In the genomic region with DNA sequence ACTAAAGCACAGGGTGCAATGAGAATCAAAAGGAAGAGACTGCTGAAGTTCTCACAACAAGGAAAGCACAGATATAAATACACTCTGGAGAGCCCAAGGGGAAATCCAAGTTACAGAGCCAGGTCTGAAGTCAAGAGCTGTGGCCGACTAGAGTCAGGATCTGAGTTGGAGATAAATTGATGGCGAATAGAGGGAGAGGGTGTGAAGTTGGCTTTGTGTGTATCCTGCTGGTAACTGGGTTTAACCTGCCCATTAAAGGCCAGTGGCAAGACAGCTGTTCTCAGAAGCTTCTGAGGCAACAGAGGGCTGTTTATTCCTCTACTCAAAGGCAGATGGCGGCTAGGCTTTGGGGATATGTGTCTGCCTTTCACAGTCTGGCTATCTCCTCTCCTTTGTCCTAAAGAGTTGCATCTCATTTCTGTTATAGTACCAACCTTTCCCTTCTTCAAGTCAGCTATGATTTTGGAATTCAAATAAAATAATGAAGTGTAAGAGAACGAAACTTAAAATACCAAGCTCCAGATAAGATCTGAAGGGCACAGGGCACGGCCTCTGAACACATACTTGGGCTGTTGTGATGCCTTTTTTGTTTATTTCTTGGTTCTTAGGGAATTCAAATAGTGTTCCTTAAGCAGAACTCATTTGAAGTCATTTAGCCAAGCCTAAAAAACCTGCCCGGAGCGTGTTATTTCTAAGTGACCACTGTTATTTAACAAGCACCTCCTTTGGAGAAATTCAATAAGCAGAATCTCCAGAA, we compare ENCODE assay signal across 14 cellular contexts.
DNase-seq lines count a peak whose midpoint lies in the region; ATAC-seq and TF ChIP-seq lines count a peak whose summit lies in the region.
"Had no signal": no experiment of that assay in that cellular context is flagged by ENCODE, and none has a peak within 500 bp of the region (broad histone marks: within the 10 kb centered on the region; RNA-seq: fewer than 3 reads in every experiment).

No MANE protein-coding gene starts in this region.

- H3K27ac ChIP-seq in HUES64 (ENCODE audit: low read depth, low read length) = peak overlapping the region; percentile 5
- peak overlapping the region; percentile 31 for H3K27ac ChIP-seq in cingulate gyrus (ENCODE audit: low read depth, low read length)
- no peak overlapping the region for H3K27ac ChIP-seq in ovary

- DNase-seq in GM06990 (ENCODE audit: extremely low read depth, insufficient read length) = peak; percentile 14
- DNase-seq in ovary = no peak
- no peak for DNase-seq in cerebellar nuclear complex (lab: John Stamatoyannopoulos, UW)
- DNase-seq: activated CD4-positive, alpha-beta T cell treated with anti-CD3 and anti-CD28 coated beads, Interleukin-2, amount 10 ng/mL, durations not matched to agents 24 days and 14 days; central memory CD4-positive, alpha-beta T cell; GDM1; islet precursor cell; NCI-H526 had no signal

- H3K4me3 ChIP-seq in GM06990 (replicated peaks; ENCODE audit: low read depth, low read length) (no peak overlapping the region), HUES64 (ENCODE audit: low read length) (no peak overlapping the region), ovary (no peak overlapping the region)

- TF ChIP-seq POLR2A in ovary (IDR thresholded peaks at IDR 0.05) = no peak

- no peaks in the 10 kb centered on the region for H3K36me3 ChIP-seq in GM06990 (ENCODE audit: control insufficient read depth, insufficient read depth, low read length)
- no peaks in the 10 kb centered on the region for H3K36me3 ChIP-seq in HUES64 (ENCODE audit: insufficient read depth, low read length)
- H3K36me3 ChIP-seq in ovary = no peaks in the 10 kb centered on the region

- H3K27ac Mint-ChIP-seq in nephron = peak overlapping the region; percentile 32 to 88 (median 41)
- H3K27ac Mint-ChIP-seq: activated CD4-positive, alpha-beta T cell treated with anti-CD3 and anti-CD28 coated beads, Interleukin-2, amount 10 ng/mL, durations not matched to agents 24 days and 14 days; activated T-helper 2 cell treated with anti-CD3 and anti-CD28 coated beads, Interferon-gamma antibody, Interleukin-2, Interleukin-4, amounts not matched to agents 10 μg/mL and 5 μg/mL and 100 μg/mL, durations not matched to agents 14 hours and 24 hours and 36 hours had no signal

- TF ChIP-seq CTCF in GM06990 (IDR thresholded peaks at IDR 0.05; ENCODE audit: insufficient read depth, low read length, poor library complexity, severe bottlenecking) (no peak), nephron (IDR thresholded peaks at IDR 0.05; ENCODE audit: unreplicated experiment in 3 of 3) (no peak), ovary (IDR thresholded peaks at IDR 0.05) (no peak)

- no peak for ATAC-seq in HG03135 (IDR thresholded peaks at IDR 0.05; ENCODE audit: unreplicated experiment)
- no peak for ATAC-seq in GM21381 (IDR thresholded peaks at IDR 0.05; ENCODE audit: unreplicated experiment)

- 90% methylated on average over 7 of the region's 7 CpGs for WGBS in HUES64
- WGBS in ovary, 3 donors = 82 to 91% (median 89%) methylated on average over 7 of the region's 7 CpGs

- H3K4me1 ChIP-seq in HUES64 (ENCODE audit: insufficient read depth, low read length) (peaks cover 37% of the 10 kb centered on the region), ovary (ENCODE audit: insufficient read depth) (peaks cover 10% of the 10 kb centered on the region)

- H3K4me1 Mint-ChIP-seq in nephron = peaks cover 39% of the 10 kb centered on the region
- H3K4me1 Mint-ChIP-seq: activated CD4-positive, alpha-beta T cell treated with anti-CD3 and anti-CD28 coated beads, Interleukin-2, amount 10 ng/mL, durations not matched to agents 24 days and 14 days had no signal

- H3K9me3 ChIP-seq in HUES64 (ENCODE audit: insufficient read depth, low read depth, low read length) = no peaks in the 10 kb centered on the region
- H3K9me3 ChIP-seq in ovary = no peaks in the 10 kb centered on the region

- intact Hi-C loops in ovary (cut with DNase I) = no loop called here

- no peaks in the 10 kb centered on the region for H3K27me3 Mint-ChIP-seq in nephron (ENCODE audit: low read depth)
- H3K27me3 Mint-ChIP-seq: activated CD4-positive, alpha-beta T cell treated with anti-CD3 and anti-CD28 coated beads, Interleukin-2, amount 10 ng/mL, durations not matched to agents 24 days and 14 days had no signal

- H3K9me3 Mint-ChIP-seq in nephron = no peaks in the 10 kb centered on the region
- H3K9me3 Mint-ChIP-seq: activated CD4-positive, alpha-beta T cell treated with anti-CD3 and anti-CD28 coated beads, Interleukin-2, amount 10 ng/mL, durations not matched to agents 24 days and 14 days; activated T-helper 2 cell treated with anti-CD3 and anti-CD28 coated beads, Interferon-gamma antibody, Interleukin-2, Interleukin-4, amounts not matched to agents 10 μg/mL and 5 μg/mL and 100 μg/mL, durations not matched to agents 14 hours and 24 hours and 36 hours had no signal

- no peak overlapping the region for H3K9ac ChIP-seq in HUES64 (ENCODE audit: low read depth, low read length)

- H3K27me3 ChIP-seq in GM06990 (replicated peaks; ENCODE audit: control insufficient read depth, insufficient read depth, low read length) (no peaks in the 10 kb centered on the region), HUES64 (ENCODE audit: insufficient read depth, low read length) (no peaks in the 10 kb centered on the region), ovary (no peaks in the 10 kb centered on the region)

- TF ChIP-seq EP300 in ovary (IDR thresholded peaks at IDR 0.05) = no peak

- H3K4me3 Mint-ChIP-seq in nephron = no peak overlapping the region
- H3K4me3 Mint-ChIP-seq: activated CD4-positive, alpha-beta T cell treated with anti-CD3 and anti-CD28 coated beads, Interleukin-2, amount 10 ng/mL, durations not matched to agents 24 days and 14 days had no signal

- no peaks in the 10 kb centered on the region for H3K36me3 Mint-ChIP-seq in nephron (ENCODE audit: low read depth)

Comparison
In these comparisons a context has a peak if more than half of its experiments do, and no peak if none do; other contexts are left out.
1. H3K27ac ChIP-seq: peak in HUES64 (single experiment) and cingulate gyrus (single experiment); none in ovary (0 of 2).